Comparison of ENCODE assay signal across 1 cellular context in the genomic region with DNA sequence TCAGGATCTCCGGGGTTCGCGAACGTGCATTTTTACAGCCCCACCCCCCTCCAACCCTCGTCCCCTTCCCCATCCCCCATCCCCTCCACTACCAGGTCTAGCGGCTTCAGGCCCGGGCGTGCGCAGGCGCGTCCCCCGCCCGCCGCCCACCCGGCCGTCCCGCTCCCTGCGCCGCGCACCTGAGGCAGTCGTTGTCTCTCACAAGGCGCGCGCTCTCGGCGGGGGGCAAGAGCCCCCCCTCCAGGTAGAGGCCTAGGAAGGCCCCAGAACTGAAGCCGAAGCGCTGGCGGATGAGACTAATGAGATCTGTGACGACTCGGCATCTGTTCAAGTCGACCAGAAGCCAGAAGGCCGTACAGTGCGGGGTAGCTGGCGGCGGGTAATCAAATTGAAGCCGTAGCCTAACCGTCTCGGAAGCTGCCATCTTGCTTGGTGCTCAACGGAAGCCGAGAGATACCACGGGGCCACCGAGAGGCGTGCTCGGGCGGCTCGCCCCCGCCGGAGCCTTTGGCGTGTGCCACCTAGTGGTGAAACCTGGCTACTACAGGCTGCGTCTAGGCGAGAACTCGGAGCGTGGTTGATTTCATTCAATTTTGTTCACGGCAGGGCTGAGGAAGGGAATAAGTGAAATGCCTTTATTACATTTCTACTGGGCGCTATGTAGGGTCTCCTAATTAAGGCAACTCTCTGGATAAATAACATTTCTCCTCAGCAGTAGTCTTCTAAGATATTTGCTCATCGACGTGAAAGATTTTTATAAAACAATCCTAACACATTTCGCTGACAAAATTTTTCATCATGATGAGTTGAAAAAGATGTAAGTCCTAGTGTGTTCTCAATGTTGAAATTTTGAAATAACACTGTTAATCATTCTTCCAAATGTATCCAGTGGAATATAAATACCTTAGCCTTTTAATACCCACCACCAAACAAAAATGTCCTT.
A peak's percentile ranks its signal among the peaks of the same experiment; 100 is the strongest.
TF ChIP-seq lines count a peak whose summit lies in the region.

A gene with protein sequence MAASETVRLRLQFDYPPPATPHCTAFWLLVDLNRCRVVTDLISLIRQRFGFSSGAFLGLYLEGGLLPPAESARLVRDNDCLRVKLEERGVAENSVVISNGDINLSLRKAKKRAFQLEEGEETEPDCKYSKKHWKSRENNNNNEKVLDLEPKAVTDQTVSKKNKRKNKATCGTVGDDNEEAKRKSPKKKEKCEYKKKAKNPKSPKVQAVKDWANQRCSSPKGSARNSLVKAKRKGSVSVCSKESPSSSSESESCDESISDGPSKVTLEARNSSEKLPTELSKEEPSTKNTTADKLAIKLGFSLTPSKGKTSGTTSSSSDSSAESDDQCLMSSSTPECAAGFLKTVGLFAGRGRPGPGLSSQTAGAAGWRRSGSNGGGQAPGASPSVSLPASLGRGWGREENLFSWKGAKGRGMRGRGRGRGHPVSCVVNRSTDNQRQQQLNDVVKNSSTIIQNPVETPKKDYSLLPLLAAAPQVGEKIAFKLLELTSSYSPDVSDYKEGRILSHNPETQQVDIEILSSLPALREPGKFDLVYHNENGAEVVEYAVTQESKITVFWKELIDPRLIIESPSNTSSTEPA (minus strand): TSS at position 455 of the 943 bp plus-strand sequence. CDS start 31 bp downstream, at position 424.

TF ChIP-seq in WTC11, 78 proteins besides CTCF, POLR2A, EP300 and RAD21 (continued from another document and continues in another):
- TF ChIP-seq AR (CRISPR knock-in tag; IDR thresholded peaks at IDR 0.05) (no peak), GABPB1 (CRISPR knock-in tag; IDR thresholded peaks at IDR 0.05) (peak; percentile 74; the same call in 1 of the 2 replicates), ZNF396 (CRISPR knock-in tag; IDR thresholded peaks at IDR 0.05; ENCODE audit: borderline replicate concordance) (no peak), ZNF317 (CRISPR knock-in tag; IDR thresholded peaks at IDR 0.05; ENCODE audit: borderline replicate concordance, low read depth) (no peak), FOXK1 (CRISPR knock-in tag; IDR thresholded peaks at IDR 0.05) (peak; percentile 46; the same call in 1 of the 2 replicates), ZNF423 (CRISPR knock-in tag; IDR thresholded peaks at IDR 0.05) (no peak), ZNF121 (CRISPR knock-in tag; IDR thresholded peaks at IDR 0.05) (no peak), OVOL2 (CRISPR knock-in tag; IDR thresholded peaks at IDR 0.05; ENCODE audit: borderline replicate concordance) (no peak), NR1H2 (CRISPR knock-in tag; IDR thresholded peaks at IDR 0.05) (no peak), TEAD4 (CRISPR knock-in tag; IDR thresholded peaks at IDR 0.05) (no peak), ATF1 (CRISPR knock-in tag; IDR thresholded peaks at IDR 0.05) (no peak), MLX (CRISPR knock-in tag; IDR thresholded peaks at IDR 0.05) (no peak), JUN (CRISPR knock-in tag; IDR thresholded peaks at IDR 0.05) (no peak), ZNF138 (CRISPR knock-in tag; conservative IDR thresholded peaks at IDR 0.05) (no peak), FOXP1 (CRISPR knock-in tag; IDR thresholded peaks at IDR 0.05; ENCODE audit: borderline replicate concordance) (peak; percentile 28; the same call in 1 of the 2 replicates), GRHL2 (CRISPR knock-in tag; IDR thresholded peaks at IDR 0.05; ENCODE audit: insufficient replicate concordance, severe bottlenecking) (no peak), IRF2 (CRISPR knock-in tag; IDR thresholded peaks at IDR 0.05; ENCODE audit: borderline replicate concordance, low read depth) (no peak), MYBL2 (CRISPR knock-in tag; IDR thresholded peaks at IDR 0.05) (no peak), ATF6 (CRISPR knock-in tag; IDR thresholded peaks at IDR 0.05) (no peak), MXD4 (CRISPR knock-in tag; IDR thresholded peaks at IDR 0.05; ENCODE audit: borderline replicate concordance) (no peak), MAX (CRISPR knock-in tag; IDR thresholded peaks at IDR 0.05) (peak; percentile 79), ELF4 (CRISPR knock-in tag; IDR thresholded peaks at IDR 0.05; ENCODE audit: low read depth) (no peak), ZNF425 (CRISPR knock-in tag; conservative IDR thresholded peaks at IDR 0.05) (no peak)
- TF ChIP-seq, protein P1, sequence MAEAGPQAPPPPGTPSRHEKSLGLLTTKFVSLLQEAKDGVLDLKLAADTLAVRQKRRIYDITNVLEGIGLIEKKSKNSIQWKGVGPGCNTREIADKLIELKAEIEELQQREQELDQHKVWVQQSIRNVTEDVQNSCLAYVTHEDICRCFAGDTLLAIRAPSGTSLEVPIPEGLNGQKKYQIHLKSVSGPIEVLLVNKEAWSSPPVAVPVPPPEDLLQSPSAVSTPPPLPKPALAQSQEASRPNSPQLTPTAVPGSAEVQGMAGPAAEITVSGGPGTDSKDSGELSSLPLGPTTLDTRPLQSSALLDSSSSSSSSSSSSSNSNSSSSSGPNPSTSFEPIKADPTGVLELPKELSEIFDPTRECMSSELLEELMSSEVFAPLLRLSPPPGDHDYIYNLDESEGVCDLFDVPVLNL (CRISPR knock-in tag; IDR thresholded peaks at IDR 0.05; ENCODE audit: borderline replicate concordance, low read depth): no peak
- TF ChIP-seq, protein P2, sequence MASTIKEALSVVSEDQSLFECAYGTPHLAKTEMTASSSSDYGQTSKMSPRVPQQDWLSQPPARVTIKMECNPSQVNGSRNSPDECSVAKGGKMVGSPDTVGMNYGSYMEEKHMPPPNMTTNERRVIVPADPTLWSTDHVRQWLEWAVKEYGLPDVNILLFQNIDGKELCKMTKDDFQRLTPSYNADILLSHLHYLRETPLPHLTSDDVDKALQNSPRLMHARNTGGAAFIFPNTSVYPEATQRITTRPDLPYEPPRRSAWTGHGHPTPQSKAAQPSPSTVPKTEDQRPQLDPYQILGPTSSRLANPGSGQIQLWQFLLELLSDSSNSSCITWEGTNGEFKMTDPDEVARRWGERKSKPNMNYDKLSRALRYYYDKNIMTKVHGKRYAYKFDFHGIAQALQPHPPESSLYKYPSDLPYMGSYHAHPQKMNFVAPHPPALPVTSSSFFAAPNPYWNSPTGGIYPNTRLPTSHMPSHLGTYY (CRISPR knock-in tag; IDR thresholded peaks at IDR 0.05): no peak
- TF ChIP-seq, protein P3, sequence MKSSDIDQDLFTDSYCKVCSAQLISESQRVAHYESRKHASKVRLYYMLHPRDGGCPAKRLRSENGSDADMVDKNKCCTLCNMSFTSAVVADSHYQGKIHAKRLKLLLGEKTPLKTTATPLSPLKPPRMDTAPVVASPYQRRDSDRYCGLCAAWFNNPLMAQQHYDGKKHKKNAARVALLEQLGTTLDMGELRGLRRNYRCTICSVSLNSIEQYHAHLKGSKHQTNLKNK (CRISPR knock-in tag; IDR thresholded peaks at IDR 0.05): no peak
- TF ChIP-seq, protein P4, sequence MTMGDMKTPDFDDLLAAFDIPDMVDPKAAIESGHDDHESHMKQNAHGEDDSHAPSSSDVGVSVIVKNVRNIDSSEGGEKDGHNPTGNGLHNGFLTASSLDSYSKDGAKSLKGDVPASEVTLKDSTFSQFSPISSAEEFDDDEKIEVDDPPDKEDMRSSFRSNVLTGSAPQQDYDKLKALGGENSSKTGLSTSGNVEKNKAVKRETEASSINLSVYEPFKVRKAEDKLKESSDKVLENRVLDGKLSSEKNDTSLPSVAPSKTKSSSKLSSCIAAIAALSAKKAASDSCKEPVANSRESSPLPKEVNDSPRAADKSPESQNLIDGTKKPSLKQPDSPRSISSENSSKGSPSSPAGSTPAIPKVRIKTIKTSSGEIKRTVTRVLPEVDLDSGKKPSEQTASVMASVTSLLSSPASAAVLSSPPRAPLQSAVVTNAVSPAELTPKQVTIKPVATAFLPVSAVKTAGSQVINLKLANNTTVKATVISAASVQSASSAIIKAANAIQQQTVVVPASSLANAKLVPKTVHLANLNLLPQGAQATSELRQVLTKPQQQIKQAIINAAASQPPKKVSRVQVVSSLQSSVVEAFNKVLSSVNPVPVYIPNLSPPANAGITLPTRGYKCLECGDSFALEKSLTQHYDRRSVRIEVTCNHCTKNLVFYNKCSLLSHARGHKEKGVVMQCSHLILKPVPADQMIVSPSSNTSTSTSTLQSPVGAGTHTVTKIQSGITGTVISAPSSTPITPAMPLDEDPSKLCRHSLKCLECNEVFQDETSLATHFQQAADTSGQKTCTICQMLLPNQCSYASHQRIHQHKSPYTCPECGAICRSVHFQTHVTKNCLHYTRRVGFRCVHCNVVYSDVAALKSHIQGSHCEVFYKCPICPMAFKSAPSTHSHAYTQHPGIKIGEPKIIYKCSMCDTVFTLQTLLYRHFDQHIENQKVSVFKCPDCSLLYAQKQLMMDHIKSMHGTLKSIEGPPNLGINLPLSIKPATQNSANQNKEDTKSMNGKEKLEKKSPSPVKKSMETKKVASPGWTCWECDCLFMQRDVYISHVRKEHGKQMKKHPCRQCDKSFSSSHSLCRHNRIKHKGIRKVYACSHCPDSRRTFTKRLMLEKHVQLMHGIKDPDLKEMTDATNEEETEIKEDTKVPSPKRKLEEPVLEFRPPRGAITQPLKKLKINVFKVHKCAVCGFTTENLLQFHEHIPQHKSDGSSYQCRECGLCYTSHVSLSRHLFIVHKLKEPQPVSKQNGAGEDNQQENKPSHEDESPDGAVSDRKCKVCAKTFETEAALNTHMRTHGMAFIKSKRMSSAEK (CRISPR knock-in tag; IDR thresholded peaks at IDR 0.05; ENCODE audit: borderline replicate concordance): no peak
- TF ChIP-seq, protein P5, sequence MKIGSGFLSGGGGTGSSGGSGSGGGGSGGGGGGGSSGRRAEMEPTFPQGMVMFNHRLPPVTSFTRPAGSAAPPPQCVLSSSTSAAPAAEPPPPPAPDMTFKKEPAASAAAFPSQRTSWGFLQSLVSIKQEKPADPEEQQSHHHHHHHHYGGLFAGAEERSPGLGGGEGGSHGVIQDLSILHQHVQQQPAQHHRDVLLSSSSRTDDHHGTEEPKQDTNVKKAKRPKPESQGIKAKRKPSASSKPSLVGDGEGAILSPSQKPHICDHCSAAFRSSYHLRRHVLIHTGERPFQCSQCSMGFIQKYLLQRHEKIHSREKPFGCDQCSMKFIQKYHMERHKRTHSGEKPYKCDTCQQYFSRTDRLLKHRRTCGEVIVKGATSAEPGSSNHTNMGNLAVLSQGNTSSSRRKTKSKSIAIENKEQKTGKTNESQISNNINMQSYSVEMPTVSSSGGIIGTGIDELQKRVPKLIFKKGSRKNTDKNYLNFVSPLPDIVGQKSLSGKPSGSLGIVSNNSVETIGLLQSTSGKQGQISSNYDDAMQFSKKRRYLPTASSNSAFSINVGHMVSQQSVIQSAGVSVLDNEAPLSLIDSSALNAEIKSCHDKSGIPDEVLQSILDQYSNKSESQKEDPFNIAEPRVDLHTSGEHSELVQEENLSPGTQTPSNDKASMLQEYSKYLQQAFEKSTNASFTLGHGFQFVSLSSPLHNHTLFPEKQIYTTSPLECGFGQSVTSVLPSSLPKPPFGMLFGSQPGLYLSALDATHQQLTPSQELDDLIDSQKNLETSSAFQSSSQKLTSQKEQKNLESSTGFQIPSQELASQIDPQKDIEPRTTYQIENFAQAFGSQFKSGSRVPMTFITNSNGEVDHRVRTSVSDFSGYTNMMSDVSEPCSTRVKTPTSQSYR (CRISPR knock-in tag; IDR thresholded peaks at IDR 0.05): no peak
